In genomic region chrX:57607295-57608187, GRCh38 we compare ENCODE assay signal across 20 cellular contexts. TPM values are rescaled to one million over a fixed set of nuclear protein-coding genes. Genes with fewer than 3 reads are reported as not detected.
DNase-seq lines count a peak whose midpoint lies in the region; FAIRE-seq and TF ChIP-seq lines count a peak whose summit lies in the region.
"Had no signal": no experiment of that assay in that cellular context is flagged by ENCODE, and none has a peak within 500 bp of the region (broad histone marks: within the 10 kb centered on the region; RNA-seq: fewer than 3 reads in every experiment).

No MANE protein-coding gene starts in this region.

- DNase-seq in H9 = no peak
- peak; percentile 57 for DNase-seq in NCI-H526 treated with DMSO at 0.1 percent for 48 hours (lab: John Stamatoyannopoulos, UW)
- DNase-seq in H1 (ENCODE audit: low read depth in 1 of 2, low spot score in 2 of 2) = no peak
- DNase-seq in neural progenitor cell (ENCODE audit: low spot score) = peak; percentile 46
- DNase-seq in activated effector memory CD4-positive, alpha-beta T cell treated with Interleukin-2 at 50 U/mL for 16 hours = no peak
- DNase-seq in suprapubic skin (ENCODE audit: low spot score in 2 of 2) = no peak
- DNase-seq in NAMALWA (ENCODE audit: low spot score) = no peak
- DNase-seq: activated CD4-positive, alpha-beta T cell treated with anti-CD3 and anti-CD28 coated beads, Interleukin-2, amount 50 U/mL, for 48 hours; activated naive CD4-positive, alpha-beta T cell; amniotic stem cell; caudate nucleus; CD4-positive, CD25-positive, alpha-beta regulatory T cell; DMS153; effector memory CD4-positive, alpha-beta T cell; HCEC 1CT; IMR-90; NCI-H1694 treated with DMSO at 0.1 percent for 48 hours; NCI-H345; T-cell had no signal

- H3K23ac ChIP-seq in H9 (ENCODE audit: insufficient read length, low read depth, low read length) (no peak overlapping the region), H1 (ENCODE audit: insufficient read length) (no peak overlapping the region)

- H2BK15ac ChIP-seq in H9 (ENCODE audit: low read depth, low read length) (no peak overlapping the region), H1 (ENCODE audit: low read length) (no peak overlapping the region)

- no peaks in the 10 kb centered on the region for H3K79me1 ChIP-seq in H9 (ENCODE audit: insufficient read depth, low read depth, low read length, poor library complexity, severe bottlenecking)
- no peaks in the 10 kb centered on the region for H3K79me1 ChIP-seq in H1 (ENCODE audit: low read depth, low read length)

- no peak overlapping the region; a peak in 1 of 7 replicates for H3K27ac Mint-ChIP-seq in H9
- no peak overlapping the region for H3K27ac Mint-ChIP-seq in neural progenitor cell
- H3K27ac Mint-ChIP-seq: CD4-positive, CD25-positive, alpha-beta regulatory T cell; natural killer cell treated with Interleukin-12 subunit alpha and Interleukin-12 subunit beta and Interleukin-15 and Interleukin-18, amount 100 ng/mL, for 72 hours; T-cell had no signal

- H2BK5ac ChIP-seq in H9 (ENCODE audit: insufficient read length, low read length) (no peak overlapping the region), H1 (ENCODE audit: low read depth, low read length) (peak overlapping the region; percentile 66; the same call in 1 of the 2 replicates)

- TF ChIP-seq POLR2A in H1 (IDR thresholded peaks at IDR 0.05; ENCODE audit: control extremely low read depth in 1 of 2, low read depth in 2 of 2, low read length in 2 of 2) (no peak), suprapubic skin (IDR thresholded peaks at IDR 0.05) (no peak)

- H3K9ac ChIP-seq in H9 (ENCODE audit: extremely low read depth, insufficient read length, low read length) (no peak overlapping the region), H1 (replicated peaks in 1 of 4; ENCODE audit: extremely low read depth in 1 of 4, low read depth in 3 of 4, low read length in 3 of 4) (no peak overlapping the region), neural progenitor cell (no peak overlapping the region)

- CTCF ChIA-PET in H1 (lab: Charles Lee; ENCODE audit: partially characterized antibody) = no interaction called here

- H3K36me3 Mint-ChIP-seq in H9 (ENCODE audit: insufficient read depth in 1 of 3, low read depth in 3 of 3) = peaks cover 0 to 5% (median 2%) of the 10 kb centered on the region in 3 experiments; a peak in 4 of 7 replicates
- H3K36me3 Mint-ChIP-seq in neural progenitor cell = no peaks in the 10 kb centered on the region
- H3K36me3 Mint-ChIP-seq: CD4-positive, CD25-positive, alpha-beta regulatory T cell; natural killer cell treated with Interleukin-12 subunit alpha and Interleukin-12 subunit beta and Interleukin-15 and Interleukin-18, amount 100 ng/mL, for 72 hours had no signal

- H3K79me2 ChIP-seq in H9 (ENCODE audit: insufficient read depth, low read length) (no peaks in the 10 kb centered on the region), H1 (ENCODE audit: control insufficient read depth in 1 of 2, insufficient read depth in 2 of 2, low read length in 2 of 2) (no peaks in the 10 kb centered on the region), neural progenitor cell (ENCODE audit: low read depth) (no peaks in the 10 kb centered on the region)

- no peak for TF ChIP-seq RAD21 in H1 (IDR thresholded peaks at IDR 0.05 in 1 of 2, conservative IDR thresholded peaks at IDR 0.05 in 1 of 2; ENCODE audit: low read depth in 2 of 2, low read length in 2 of 2)

- H3K4me3 ChIP-seq in H1 (ENCODE audit: extremely low read depth in 1 of 4, insufficient read depth in 2 of 4, low read depth in 3 of 4, low read length in 4 of 4) (peak overlapping the region in 1 of 4 experiments; percentile 9; a peak in 2 of 8 replicates), neural progenitor cell (peak overlapping the region; percentile 25), suprapubic skin (no peak overlapping the region)

- no peak overlapping the region for H2BK20ac ChIP-seq in H9 (ENCODE audit: low read depth, low read length, poor library complexity, severe bottlenecking)
- 0 out of 2 replicates have a peak overlapping the region, but pooled peaks have one; percentile 32 for H2BK20ac ChIP-seq in H1 (ENCODE audit: low read length)

- POLR2A ChIA-PET in H1 (lab: Charles Lee; ENCODE audit: partially characterized antibody) = interaction anchor here (1.6 kb wide), 1 partner anchor 46 kb away, joined by 4 read pairs; no protein-coding TSS in a partner anchor

- no peaks in the 10 kb centered on the region for H3K4me1 ChIP-seq in H9 (ENCODE audit: insufficient read depth, low read length)
- H3K4me1 ChIP-seq in H1 (replicated peaks in 1 of 4; ENCODE audit: control insufficient read depth in 3 of 4, insufficient read depth in 4 of 4, low read length in 3 of 4) = peaks cover 0 to 5% (median 3%) of the 10 kb centered on the region in 4 experiments; a peak in 5 of 7 replicates
- peaks cover 5% of the 10 kb centered on the region for H3K4me1 ChIP-seq in neural progenitor cell
- H3K4me1 ChIP-seq in suprapubic skin = no peaks in the 10 kb centered on the region

- H3K27me3 Mint-ChIP-seq in H9 (ENCODE audit: low read depth) (no peaks in the 10 kb centered on the region; the same call in none of the 2 replicates), neural progenitor cell (ENCODE audit: insufficient read depth, low read depth) (no peaks in the 10 kb centered on the region)
- H3K27me3 Mint-ChIP-seq: CD4-positive, CD25-positive, alpha-beta regulatory T cell; natural killer cell treated with Interleukin-12 subunit alpha and Interleukin-12 subunit beta and Interleukin-15 and Interleukin-18, amount 100 ng/mL, for 72 hours had no signal

- H3K56ac ChIP-seq in H9 (ENCODE audit: insufficient read length, low read depth, low read length) = no peak overlapping the region
- H3K56ac ChIP-seq in H1 (replicated peaks; ENCODE audit: insufficient read length, low read depth, low read length) = no peak overlapping the region

- H2BK12ac ChIP-seq in H9 (ENCODE audit: insufficient read length, low read depth, low read length) = no peak overlapping the region
- H2BK12ac ChIP-seq in H1 (ENCODE audit: low read depth, low read length) = no peak overlapping the region

- no peak for FAIRE-seq in H1 (lab: Jason Lieb, UNC)

- WGBS in H9 (ENCODE audit: extremely low coverage, insufficient read length, low lambda C conversion rate) = no CpG with 5 or more reads among the region's 18 CpGs
- WGBS in H1 (ENCODE audit: extremely low coverage in 1 of 2, insufficient coverage in 1 of 2, insufficient read length in 1 of 2, insufficient replicate concordance in 2 of 2, low coverage in 1 of 2, low lambda C conversion rate in 2 of 2, missing lambda C conversion rate in 1 of 2), 2 experiments = 61% methylated on average over 12 of the region's 18 CpGs; no CpG with 5 or more reads in 1 of the 2 experiments
- 67% methylated on average over 13 of the region's 18 CpGs for WGBS in suprapubic skin

- H4K20me1 ChIP-seq in H9 (ENCODE audit: control insufficient read depth, insufficient read depth, insufficient read length) (no peaks in the 10 kb centered on the region), H1 (replicated peaks in 1 of 2; ENCODE audit: control insufficient read depth in 1 of 2, insufficient read depth in 2 of 2, low read length in 2 of 2) (no peaks in the 10 kb centered on the region), neural progenitor cell (ENCODE audit: low read depth) (no peaks in the 10 kb centered on the region)

- H3K4me2 ChIP-seq in H9 (ENCODE audit: insufficient read depth, insufficient read length, low read length) = no peak overlapping the region
- peak overlapping the region; percentile 27 to 44; a peak in 3 of 4 replicates for H3K4me2 ChIP-seq in H1 (ENCODE audit: insufficient read depth in 1 of 2, low read depth in 2 of 2, low read length in 2 of 2)
- peak overlapping the region; percentile 55 for H3K4me2 ChIP-seq in neural progenitor cell

- H4K5ac ChIP-seq in H9 (ENCODE audit: insufficient read length, low read depth, low read length) (no peak overlapping the region), H1 (ENCODE audit: insufficient read length, low read depth, low read length) (no peak overlapping the region)

- H2BK120ac ChIP-seq in H9 (ENCODE audit: low read depth, low read length, poor library complexity, severe bottlenecking) (no peak overlapping the region), H1 (replicated peaks; ENCODE audit: low read depth, low read length) (no peak overlapping the region)

- H4K8ac ChIP-seq in H9 (replicated peaks; ENCODE audit: insufficient read length, low read depth, low read length) (no peak overlapping the region), H1 (ENCODE audit: extremely low read depth, insufficient read depth, low read length) (no peak overlapping the region)

- H3K4me1 Mint-ChIP-seq in H9 = peaks cover 13 to 17% of the 10 kb centered on the region in 2 experiments
- H3K4me1 Mint-ChIP-seq in neural progenitor cell = no peaks in the 10 kb centered on the region

- no peaks in the 10 kb centered on the region for H3K36me3 ChIP-seq in H1 (ENCODE audit: control insufficient read depth in 2 of 4, insufficient read depth in 4 of 4, low read length in 3 of 4)
- H3K36me3 ChIP-seq in neural progenitor cell = no peaks in the 10 kb centered on the region
- H3K36me3 ChIP-seq in suprapubic skin = no peaks in the 10 kb centered on the region

- H3K4ac ChIP-seq in H9 (ENCODE audit: low read depth, low read length) (no peak overlapping the region), H1 (replicated peaks; ENCODE audit: insufficient read length, low read depth, low read length) (no peak overlapping the region)

- H3K27me3 ChIP-seq in H9 (ENCODE audit: insufficient read depth, low read length) = no peaks in the 10 kb centered on the region
- H3K27me3 ChIP-seq in H1 (replicated peaks in 1 of 4; ENCODE audit: control insufficient read depth in 3 of 4, extremely low read depth in 1 of 4, insufficient read depth in 3 of 4, low read length in 3 of 4) = no peaks in the 10 kb centered on the region
- H3K27me3 ChIP-seq in neural progenitor cell = no peaks in the 10 kb centered on the region
- no peaks in the 10 kb centered on the region for H3K27me3 ChIP-seq in suprapubic skin

- H3K23me2 ChIP-seq in H9 (ENCODE audit: insufficient read length, low read depth, low read length, poor library complexity, severe bottlenecking) = no peaks in the 10 kb centered on the region
- 0 out of 2 replicates have a peak, but pooled peaks cover 2% of the 10 kb centered on the region for H3K23me2 ChIP-seq in H1 (ENCODE audit: low read depth, low read length)

- no peaks in the 10 kb centered on the region for H3K9me3 ChIP-seq in H9 (ENCODE audit: control insufficient read depth, low read depth, low read length)
- H3K9me3 ChIP-seq in H1 (ENCODE audit: insufficient read depth in 2 of 2, low read depth in 1 of 2, low read length in 1 of 2) = no peaks in the 10 kb centered on the region
- H3K9me3 ChIP-seq in neural progenitor cell (ENCODE audit: low read depth) = no peaks in the 10 kb centered on the region
- H3K9me3 ChIP-seq in suprapubic skin = no peaks in the 10 kb centered on the region

- H3K14ac ChIP-seq in H9 (ENCODE audit: insufficient read depth, low read length) (no peak overlapping the region), H1 (ENCODE audit: insufficient read length) (no peak overlapping the region)

- TF ChIP-seq CTCF in H9 (conservative IDR thresholded peaks at IDR 0.05) = no peak
- TF ChIP-seq CTCF in H1 (IDR thresholded peaks at IDR 0.05; ENCODE audit: control extremely low read depth in 1 of 3, insufficient read depth in 1 of 3, low read depth in 1 of 3, low read length in 3 of 3) = no peak
- no peak for TF ChIP-seq CTCF in neural progenitor cell (IDR thresholded peaks at IDR 0.05)
- no peak for TF ChIP-seq CTCF in suprapubic skin (IDR thresholded peaks at IDR 0.05)

- TF ChIP-seq EP300 in H1 (IDR thresholded peaks at IDR 0.05; ENCODE audit: borderline replicate concordance in 1 of 2, low read depth in 2 of 2, low read length in 2 of 2) = no peak
- TF ChIP-seq EP300 in suprapubic skin (IDR thresholded peaks at IDR 0.05) = no peak

- H3K9me3 Mint-ChIP-seq in H9 (peaks cover 60 to 63% of the 10 kb centered on the region in 2 experiments), neural progenitor cell (peaks cover 13% of the 10 kb centered on the region)
- H3K9me3 Mint-ChIP-seq: natural killer cell treated with Interleukin-12 subunit alpha and Interleukin-12 subunit beta and Interleukin-15 and Interleukin-18, amount 100 ng/mL, for 72 hours had no signal

- H2AK5ac ChIP-seq in H9 (ENCODE audit: insufficient read length, low read length) (no peak overlapping the region), H1 (ENCODE audit: low read depth, low read length) (no peak overlapping the region)

- no peak overlapping the region for H3T11ph ChIP-seq in H9 (ENCODE audit: low read length)

- no peaks in the 10 kb centered on the region for H3F3A ChIP-seq in neural progenitor cell (ENCODE audit: low read depth)

- H3K4me3 Mint-ChIP-seq in H9 (no peak overlapping the region), neural progenitor cell (peak overlapping the region; percentile 71)
- H3K4me3 Mint-ChIP-seq: CD4-positive, CD25-positive, alpha-beta regulatory T cell; natural killer cell treated with Interleukin-12 subunit alpha and Interleukin-12 subunit beta and Interleukin-15 and Interleukin-18, amount 100 ng/mL, for 72 hours; T-cell had no signal

- H3K27ac ChIP-seq in H9 (ENCODE audit: insufficient read length, low read depth, low read length) = no peak overlapping the region
- no peak overlapping the region; the same call in 1 of the 2 replicates for H3K27ac ChIP-seq in H1 (ENCODE audit: low read depth, low read length)
- no peak overlapping the region for H3K27ac ChIP-seq in neural progenitor cell
- no peak overlapping the region for H3K27ac ChIP-seq in suprapubic skin

- H4K91ac ChIP-seq in H9 (ENCODE audit: insufficient read length, low read depth, low read length) (no peak overlapping the region), H1 (replicated peaks; ENCODE audit: insufficient read length, low read length) (no peak overlapping the region)

- H2AFZ ChIP-seq in H9 (ENCODE audit: low read length) (no peak overlapping the region), H1 (ENCODE audit: low read length) (peak overlapping the region; percentile 67), neural progenitor cell (replicated peaks) (no peak overlapping the region)

- H3K18ac ChIP-seq in H9 (ENCODE audit: insufficient read length, low read depth, low read length) (peak overlapping the region; percentile 18), H1 (ENCODE audit: extremely low read depth, low read length) (no peak overlapping the region)

RNA-seq across cellular contexts. Expression of gene ZXDB, which starts 15.7 kb away (rescaled TPM):
- total RNA-seq in H9 (2021) = 11.9 and 12.0 TPM in 2 replicates
- 6.1 and 6.7 TPM in 2 replicates for total RNA-seq in H1 (2021; fragmentation: NEBNext Ultra II Directional; extraction: Animal tissue kit (Norgen Biotek cat#: 25700))
- polyA plus RNA-seq in H1 (2011; rRNA removed) = 3.0 and 4.0 TPM in 2 replicates
- 3.9 TPM for polyA plus RNA-seq in H1 (2011; cell fraction: cytosol; rRNA removed)
- polyA plus RNA-seq in H1 (2011; cell fraction: nucleus; rRNA removed) = 2.2 TPM
- 2.0 to 3.0 TPM (median 2.6 TPM) in 4 replicates for polyA plus RNA-seq in H1 (2012, experiment 1 of 2)
- 0.93 TPM for polyA plus RNA-seq in H1 (2012, experiment 2 of 2)
- polyA plus RNA-seq in H1 (2013, experiment 1 of 2) = 4.5 TPM
- polyA plus RNA-seq in H1 (2013, experiment 2 of 2) = 4.2 TPM
- polyA minus RNA-seq in H1 (2011; rRNA and poly(A)+ RNA removed) = 12.5 and 13.4 TPM in 2 replicates
- 6.3 TPM for polyA minus RNA-seq in H1 (2011; cell fraction: cytosol; rRNA and poly(A)+ RNA removed)
- 12.8 TPM for polyA minus RNA-seq in H1 (2011; cell fraction: nucleus; rRNA and poly(A)+ RNA removed)
- 8.3 and 9.7 TPM in 2 replicates for total RNA-seq in neural progenitor cell (ENCODE audit: low replicate concordance)
- 10 to 100 TPM; 17.5 to 26.1 (median 21.4) TPM for total RNA-seq in suprapubic skin

Comparison
In these comparisons a context has a peak if more than half of its experiments do, and no peak if none do; other contexts are left out.
1. DNase-seq: peak in NCI-H526 treated with DMSO at 0.1 percent for 48 hours (single experiment) and neural progenitor cell (single experiment); none in H9 (single experiment), H1 (0 of 2), activated effector memory CD4-positive, alpha-beta T cell treated with Interleukin-2 at 50 U/mL for 16 hours (single experiment), suprapubic skin (0 of 2) and NAMALWA (single experiment).